Comparison of ENCODE assay signal across 12 cellular contexts in genomic region chr15:39553947-39554731, GRCh38. TPM values are rescaled to one million over a fixed set of nuclear protein-coding genes. Genes with fewer than 3 reads are reported as not detected.
DNase-seq lines count a peak whose midpoint lies in the region; TF ChIP-seq lines count a peak whose summit lies in the region.
"Had no signal": no experiment of that assay in that cellular context is flagged by ENCODE, and none has a peak within 500 bp of the region (broad histone marks: within the 10 kb centered on the region; RNA-seq: fewer than 3 reads in every experiment).

No MANE protein-coding gene starts in this region.

- WGBS in sigmoid colon, 2 donors = 11 to 51% methylated on average over 2 of the region's 2 CpGs

- TF ChIP-seq CTCF in KMS-11 (conservative IDR thresholded peaks at IDR 0.05; ENCODE audit: low read depth, low read length) (no peak), sigmoid colon (IDR thresholded peaks at IDR 0.05) (no peak), GM20000 (IDR thresholded peaks at IDR 0.05; ENCODE audit: extremely low read depth, missing control alignments) (no peak), CD14-positive monocyte (IDR thresholded peaks at IDR 0.05) (no peak)

- peak overlapping the region; percentile 82 for H3K4me2 ChIP-seq in KMS-11
- H3K4me2 ChIP-seq: A549, smooth muscle cell had no signal

- H3K9me3 Mint-ChIP-seq in immature natural killer cell (no peaks in the 10 kb centered on the region), CD14-positive monocyte (peaks cover 0 to 8% (median 2%) of the 10 kb centered on the region in 7 donors)
- H3K9me3 Mint-ChIP-seq: endodermal cell had no signal

- DNase-seq in NCI-H1694 treated with DMSO at 0.1 percent for 48 hours (lab: John Stamatoyannopoulos, UW) (peak; percentile 24), NCI-H1694 (lab: John Stamatoyannopoulos, UW) (no peak), RPMI8226 (peak; percentile 41), sigmoid colon (peak; percentile 85), GM20000 (ENCODE audit: low spot score) (no peak), immature natural killer cell (no peak), CD14-positive monocyte (ENCODE audit: low spot score) (no peak)
- DNase-seq: amygdala, endodermal cell had no signal

- H3K4me3 Mint-ChIP-seq in immature natural killer cell (no peak overlapping the region), CD14-positive monocyte (peak overlapping the region in 1 of 2 donors; percentile 46)
- H3K4me3 Mint-ChIP-seq: endodermal cell had no signal

- H3K27me3 ChIP-seq in KMS-11 (ENCODE audit: insufficient read depth, low read depth) = no peaks in the 10 kb centered on the region; the same call in 1 of the 2 replicates
- H3K27me3 ChIP-seq in sigmoid colon = no peaks in the 10 kb centered on the region

- peaks cover 5 to 18% of the 10 kb centered on the region in 2 donors for H3K4me1 Mint-ChIP-seq in immature natural killer cell
- H3K4me1 Mint-ChIP-seq in CD14-positive monocyte = peaks cover 16% of the 10 kb centered on the region

- intact Hi-C loops in sigmoid colon (cut with DNase I) (loop anchor here (2.0 kb wide), 1 partner anchor 63 kb away; no protein-coding TSS in a partner anchor), CD14-positive monocyte (cut with micrococcal nuclease) (no loop called here)

- no peak overlapping the region for H3K4me3 ChIP-seq in KMS-11 (IDR thresholded peaks at IDR 0.05; ENCODE audit: insufficient read depth, low read depth, low read length)
- H3K4me3 ChIP-seq in sigmoid colon = no peak overlapping the region
- H3K4me3 ChIP-seq: A549, smooth muscle cell had no signal

- H3K36me3 ChIP-seq in KMS-11 (ENCODE audit: insufficient read depth) (no peaks in the 10 kb centered on the region), sigmoid colon (no peaks in the 10 kb centered on the region)

- no peaks in the 10 kb centered on the region for H4K20me1 ChIP-seq in KMS-11 (ENCODE audit: insufficient read depth)

- no peak for TF ChIP-seq POLR2A in sigmoid colon (IDR thresholded peaks at IDR 0.05)

- H2AFZ ChIP-seq in KMS-11 (ENCODE audit: low read depth) = no peak overlapping the region

- H3K9ac ChIP-seq in KMS-11 = no peak overlapping the region

- H3K79me2 ChIP-seq in KMS-11 (ENCODE audit: insufficient read depth, low read depth) = no peaks in the 10 kb centered on the region

- H3K27ac ChIP-seq in KMS-11 (peak overlapping the region; percentile 31; the same call in 1 of the 2 replicates), sigmoid colon (peak overlapping the region; percentile 4 to 80 (median 74))
- H3K27ac ChIP-seq: A549 had no signal

- H3K36me3 Mint-ChIP-seq in immature natural killer cell = no peaks in the 10 kb centered on the region
- no peaks in the 10 kb centered on the region for H3K36me3 Mint-ChIP-seq in CD14-positive monocyte

- H3K9me3 ChIP-seq in sigmoid colon = no peaks in the 10 kb centered on the region
- H3K9me3 ChIP-seq: A549 had no signal

- peak; percentile 69 to 77 (median 77) for TF ChIP-seq EP300 in sigmoid colon (IDR thresholded peaks at IDR 0.05)

- H3K27me3 Mint-ChIP-seq in immature natural killer cell (ENCODE audit: low read depth in 3 of 3) (peaks cover 3 to 8% (median 6%) of the 10 kb centered on the region in 3 donors), CD14-positive monocyte (ENCODE audit: low read depth in 3 of 3) (peaks cover 10 to 14% (median 11%) of the 10 kb centered on the region in 3 donors)

- H3K4me1 ChIP-seq in KMS-11 (ENCODE audit: low read depth, poor library complexity, severe bottlenecking) = peaks cover 57% of the 10 kb centered on the region
- H3K4me1 ChIP-seq in sigmoid colon = peaks cover 0 to 48% (median 44%) of the 10 kb centered on the region in 4 donors
- H3K4me1 ChIP-seq: A549 had no signal

- H3K27ac Mint-ChIP-seq in immature natural killer cell (no peak overlapping the region), CD14-positive monocyte (peak overlapping the region in 1 of 7 donors; percentile 71)
- H3K27ac Mint-ChIP-seq: endodermal cell had no signal

RNA-seq across cellular contexts. Expression of gene THBS1, which starts 26.7 kb away (rescaled TPM):
- total RNA-seq in sigmoid colon = 1,000 to 10,000 TPM in 1 of 4 donors, 100 to 1,000 TPM in 3; 172 to 3,974 (median 496) TPM
- polyA plus RNA-seq in sigmoid colon (10 to 100 TPM; 13.2 to 95.5 (median 16.8) TPM), immature natural killer cell (10 to 100 TPM in 1 of 3 donors, 1 to 10 TPM in 2; 2.2 to 11.4 (median 9.2) TPM), CD14-positive monocyte (10 to 100 TPM in 1 of 2 donors, under 1 TPM in 1; 0.52 to 55.4 TPM)

Comparison
In these comparisons a context has a peak if more than half of its experiments do, and no peak if none do; other contexts are left out.
1. DNase-seq: peak in NCI-H1694 treated with DMSO at 0.1 percent for 48 hours (single experiment), RPMI8226 (single experiment) and sigmoid colon (single experiment); none in NCI-H1694 (single experiment), GM20000 (single experiment), immature natural killer cell (0 of 3) and CD14-positive monocyte (single experiment).